In the genomic region with DNA sequence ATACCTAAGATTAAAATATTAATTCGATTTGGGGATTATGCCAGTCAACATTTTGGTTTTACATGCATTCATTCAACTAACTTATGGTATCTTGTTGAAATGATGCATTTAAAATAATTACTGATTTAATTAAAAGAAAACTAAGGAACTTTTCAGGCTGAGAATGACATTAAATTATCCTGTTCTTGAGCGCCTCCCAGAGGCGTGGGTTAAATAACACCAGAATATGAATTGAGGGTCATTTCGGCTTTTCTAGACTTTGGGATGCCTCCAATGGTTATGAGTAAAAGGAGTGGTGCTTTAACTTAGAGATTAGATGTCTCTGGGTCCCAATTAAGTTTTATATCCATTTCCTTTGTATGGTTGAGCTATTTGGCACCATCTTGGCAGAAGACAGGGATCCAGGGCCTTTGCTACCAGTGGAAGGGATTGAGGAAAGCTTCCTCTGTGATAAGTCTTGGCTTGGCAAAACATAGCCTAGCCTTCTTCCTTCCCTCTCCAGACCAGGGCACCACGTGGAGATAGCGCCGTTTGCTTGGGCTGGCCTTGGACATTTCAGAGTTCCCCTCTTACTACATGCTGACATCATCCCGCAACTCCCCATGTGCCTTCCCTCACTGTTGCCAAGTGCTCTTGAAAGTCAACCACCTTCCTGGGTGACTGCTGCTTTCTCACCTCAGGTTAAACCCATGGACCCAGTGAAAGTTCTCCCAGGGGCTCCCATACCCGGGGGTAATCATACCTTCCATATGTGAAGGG, we compare ENCODE assay signal across 1 cellular context.
TF ChIP-seq lines count a peak whose summit lies in the region.

No MANE protein-coding gene starts in this region.

TF ChIP-seq in GM23338, 12 proteins besides CTCF, POLR2A, EP300 and RAD21 (continued from another document):
- no peak for TF ChIP-seq EZH2 (IDR thresholded peaks at IDR 0.05; ENCODE audit: low read depth, unreplicated experiment)
- no peak for TF ChIP-seq POLR2AphosphoS5 (IDR thresholded peaks at IDR 0.05; ENCODE audit: low read depth)
- TF ChIP-seq CREB1 (CRISPR knock-in tag; IDR thresholded peaks at IDR 0.05; ENCODE audit: low read depth) = no peak
- no peak for TF ChIP-seq EZH2phosphoT487 (IDR thresholded peaks at IDR 0.05; ENCODE audit: unreplicated experiment)
- no peak for TF ChIP-seq STAT1 (IDR thresholded peaks at IDR 0.05; ENCODE audit: unreplicated experiment)
- TF ChIP-seq, protein P1, sequence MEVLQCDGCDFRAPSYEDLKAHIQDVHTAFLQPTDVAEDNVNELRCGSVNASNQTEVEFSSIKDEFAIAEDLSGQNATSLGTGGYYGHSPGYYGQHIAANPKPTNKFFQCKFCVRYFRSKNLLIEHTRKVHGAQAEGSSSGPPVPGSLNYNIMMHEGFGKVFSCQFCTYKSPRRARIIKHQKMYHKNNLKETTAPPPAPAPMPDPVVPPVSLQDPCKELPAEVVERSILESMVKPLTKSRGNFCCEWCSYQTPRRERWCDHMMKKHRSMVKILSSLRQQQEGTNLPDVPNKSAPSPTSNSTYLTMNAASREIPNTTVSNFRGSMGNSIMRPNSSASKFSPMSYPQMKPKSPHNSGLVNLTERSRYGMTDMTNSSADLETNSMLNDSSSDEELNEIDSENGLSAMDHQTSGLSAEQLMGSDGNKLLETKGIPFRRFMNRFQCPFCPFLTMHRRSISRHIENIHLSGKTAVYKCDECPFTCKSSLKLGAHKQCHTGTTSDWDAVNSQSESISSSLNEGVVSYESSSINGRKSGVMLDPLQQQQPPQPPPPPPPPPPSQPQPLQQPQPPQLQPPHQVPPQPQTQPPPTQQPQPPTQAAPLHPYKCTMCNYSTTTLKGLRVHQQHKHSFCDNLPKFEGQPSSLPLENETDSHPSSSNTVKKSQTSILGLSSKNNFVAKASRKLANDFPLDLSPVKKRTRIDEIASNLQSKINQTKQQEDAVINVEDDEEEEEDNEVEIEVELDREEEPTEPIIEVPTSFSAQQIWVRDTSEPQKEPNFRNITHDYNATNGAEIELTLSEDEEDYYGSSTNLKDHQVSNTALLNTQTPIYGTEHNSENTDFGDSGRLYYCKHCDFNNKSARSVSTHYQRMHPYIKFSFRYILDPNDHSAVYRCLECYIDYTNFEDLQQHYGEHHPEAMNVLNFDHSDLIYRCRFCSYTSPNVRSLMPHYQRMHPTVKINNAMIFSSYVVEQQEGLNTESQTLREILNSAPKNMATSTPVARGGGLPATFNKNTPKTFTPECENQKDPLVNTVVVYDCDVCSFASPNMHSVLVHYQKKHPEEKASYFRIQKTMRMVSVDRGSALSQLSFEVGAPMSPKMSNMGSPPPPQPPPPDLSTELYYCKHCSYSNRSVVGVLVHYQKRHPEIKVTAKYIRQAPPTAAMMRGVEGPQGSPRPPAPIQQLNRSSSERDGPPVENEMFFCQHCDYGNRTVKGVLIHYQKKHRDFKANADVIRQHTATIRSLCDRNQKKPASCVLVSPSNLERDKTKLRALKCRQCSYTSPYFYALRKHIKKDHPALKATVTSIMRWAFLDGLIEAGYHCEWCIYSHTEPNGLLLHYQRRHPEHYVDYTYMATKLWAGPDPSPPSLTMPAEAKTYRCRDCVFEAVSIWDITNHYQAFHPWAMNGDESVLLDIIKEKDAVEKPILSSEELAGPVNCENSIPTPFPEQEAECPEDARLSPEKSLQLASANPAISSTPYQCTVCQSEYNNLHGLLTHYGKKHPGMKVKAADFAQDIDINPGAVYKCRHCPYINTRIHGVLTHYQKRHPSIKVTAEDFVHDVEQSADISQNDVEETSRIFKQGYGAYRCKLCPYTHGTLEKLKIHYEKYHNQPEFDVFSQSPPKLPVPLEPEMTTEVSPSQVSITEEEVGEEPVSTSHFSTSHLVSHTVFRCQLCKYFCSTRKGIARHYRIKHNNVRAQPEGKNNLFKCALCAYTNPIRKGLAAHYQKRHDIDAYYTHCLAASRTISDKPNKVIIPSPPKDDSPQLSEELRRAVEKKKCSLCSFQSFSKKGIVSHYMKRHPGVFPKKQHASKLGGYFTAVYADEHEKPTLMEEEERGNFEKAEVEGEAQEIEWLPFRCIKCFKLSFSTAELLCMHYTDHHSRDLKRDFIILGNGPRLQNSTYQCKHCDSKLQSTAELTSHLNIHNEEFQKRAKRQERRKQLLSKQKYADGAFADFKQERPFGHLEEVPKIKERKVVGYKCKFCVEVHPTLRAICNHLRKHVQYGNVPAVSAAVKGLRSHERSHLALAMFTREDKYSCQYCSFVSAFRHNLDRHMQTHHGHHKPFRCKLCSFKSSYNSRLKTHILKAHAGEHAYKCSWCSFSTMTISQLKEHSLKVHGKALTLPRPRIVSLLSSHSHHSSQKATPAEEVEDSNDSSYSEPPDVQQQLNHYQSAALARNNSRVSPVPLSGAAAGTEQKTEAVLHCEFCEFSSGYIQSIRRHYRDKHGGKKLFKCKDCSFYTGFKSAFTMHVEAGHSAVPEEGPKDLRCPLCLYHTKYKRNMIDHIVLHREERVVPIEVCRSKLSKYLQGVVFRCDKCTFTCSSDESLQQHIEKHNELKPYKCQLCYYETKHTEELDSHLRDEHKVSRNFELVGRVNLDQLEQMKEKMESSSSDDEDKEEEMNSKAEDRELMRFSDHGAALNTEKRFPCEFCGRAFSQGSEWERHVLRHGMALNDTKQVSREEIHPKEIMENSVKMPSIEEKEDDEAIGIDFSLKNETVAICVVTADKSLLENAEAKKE (CRISPR knock-in tag; IDR thresholded peaks at IDR 0.05) = no peak
- TF ChIP-seq NANOG (IDR thresholded peaks at IDR 0.05; ENCODE audit: borderline replicate concordance) = no peak
